15 cellular contexts compared by ENCODE assay signal in genomic region chr18:56267334-56267733, GRCh38.
"Had no signal": no experiment of that assay in that cellular context is flagged by ENCODE, and none has a peak within 500 bp of the region (broad histone marks: within the 10 kb centered on the region; RNA-seq: fewer than 3 reads in every experiment).

No MANE protein-coding gene starts in this region.

- H3K4me2 ChIP-seq: smooth muscle cell had no signal

- H3K27me3 ChIP-seq: ascending aorta, cardiac muscle cell, gastrocnemius medialis, transverse colon had no signal

- DNase-seq: activated CD4-positive, alpha-beta memory T cell treated with anti-CD3 and anti-CD28 coated beads for 36 hours; activated gamma-delta T cell treated with Interleukin-2 at 50 U/mL for 16 hours; activated naive CD8-positive, alpha-beta T cell treated with anti-CD3 and anti-CD28 coated beads, Interleukin-2, amount 10 ng/mL, durations not matched to agents 7 days and 5 days; activated T-cell treated with anti-CD3 and anti-CD28 coated beads, Interleukin-2, amount 50 U/mL, for 48 hours; cortex of kidney; effector CD8-positive, alpha-beta T cell; gastrocnemius medialis; retina; T-helper 9 cell; transverse colon had no signal

- H3K9me3 ChIP-seq: ascending aorta, gastrocnemius medialis, transverse colon had no signal

- ATAC-seq: gastrocnemius medialis; stimulated activated effector memory CD8-positive, alpha-beta T cell treated with anti-CD3 and anti-CD28 coated beads, Interleukin-12 subunit alpha, Interleukin-12 subunit beta, amount 100 ng/mL, for 72 hours had no signal

- H3K36me3 ChIP-seq: ascending aorta, cardiac muscle cell, gastrocnemius medialis, transverse colon had no signal

- H3K4me1 Mint-ChIP-seq: activated naive CD8-positive, alpha-beta T cell treated with anti-CD3 and anti-CD28 coated beads, Interleukin-2, amount 10 ng/mL, durations not matched to agents 7 days and 5 days; stimulated activated effector memory CD8-positive, alpha-beta T cell treated with anti-CD3 and anti-CD28 coated beads, Interleukin-12 subunit alpha, Interleukin-12 subunit beta, amount 100 ng/mL, for 72 hours had no signal

- H3K27ac ChIP-seq: ascending aorta, cardiac muscle cell, epithelial cell of prostate, gastrocnemius medialis, transverse colon had no signal

- H3K4me3 Mint-ChIP-seq: activated CD4-positive, alpha-beta memory T cell treated with anti-CD3 and anti-CD28 coated beads for 36 hours; activated naive CD8-positive, alpha-beta T cell treated with anti-CD3 and anti-CD28 coated beads, Interleukin-2, amount 10 ng/mL, durations not matched to agents 7 days and 5 days; stimulated activated effector memory CD8-positive, alpha-beta T cell treated with anti-CD3 and anti-CD28 coated beads, Interleukin-12 subunit alpha, Interleukin-12 subunit beta, amount 100 ng/mL, for 72 hours had no signal

- H3K27me3 Mint-ChIP-seq: activated CD4-positive, alpha-beta memory T cell treated with anti-CD3 and anti-CD28 coated beads for 36 hours had no signal

- H3K4me3 ChIP-seq: ascending aorta, cardiac muscle cell, gastrocnemius medialis, smooth muscle cell, transverse colon had no signal

- H3K27ac Mint-ChIP-seq: activated CD4-positive, alpha-beta memory T cell treated with anti-CD3 and anti-CD28 coated beads for 36 hours; activated naive CD8-positive, alpha-beta T cell treated with anti-CD3 and anti-CD28 coated beads, Interleukin-2, amount 10 ng/mL, durations not matched to agents 7 days and 5 days; stimulated activated effector memory CD8-positive, alpha-beta T cell treated with anti-CD3 and anti-CD28 coated beads, Interleukin-12 subunit alpha, Interleukin-12 subunit beta, amount 100 ng/mL, for 72 hours had no signal

- H3K4me1 ChIP-seq: ascending aorta, gastrocnemius medialis, transverse colon had no signal

- H3K36me3 Mint-ChIP-seq: activated CD4-positive, alpha-beta memory T cell treated with anti-CD3 and anti-CD28 coated beads for 36 hours; activated naive CD8-positive, alpha-beta T cell treated with anti-CD3 and anti-CD28 coated beads, Interleukin-2, amount 10 ng/mL, durations not matched to agents 7 days and 5 days; stimulated activated effector memory CD8-positive, alpha-beta T cell treated with anti-CD3 and anti-CD28 coated beads, Interleukin-12 subunit alpha, Interleukin-12 subunit beta, amount 100 ng/mL, for 72 hours had no signal
